In genomic region chr6:42947950-42948349, GRCh38 we compare ENCODE assay signal across 1 cellular context.
TF ChIP-seq lines count a peak whose summit lies in the region.

No MANE protein-coding gene starts in this region.

TF ChIP-seq in endothelial cell of umbilical vein, 7 proteins besides CTCF, POLR2A, EP300 and RAD21:
- TF ChIP-seq EZH2 (IDR thresholded peaks at IDR 0.05; ENCODE audit: borderline replicate concordance, low read depth, low read length, severe bottlenecking), result no peak
- no peak for TF ChIP-seq JUN (IDR thresholded peaks at IDR 0.05; ENCODE audit: borderline replicate concordance, insufficient read depth, insufficient read length, low read depth)
- TF ChIP-seq GATA2 (IDR thresholded peaks at IDR 0.05; ENCODE audit: insufficient read depth, insufficient read length, low read depth, low read length), result no peak
- TF ChIP-seq FOS (IDR thresholded peaks at IDR 0.05; ENCODE audit: borderline replicate concordance, insufficient read depth, low read length), result no peak
- no peak for TF ChIP-seq MAX (IDR thresholded peaks at IDR 0.05; ENCODE audit: insufficient read depth, insufficient read length)
- TF ChIP-seq POLR2AphosphoS5 (IDR thresholded peaks at IDR 0.05; ENCODE audit: insufficient read depth, low read depth, low read length), result no peak
- no peak for TF ChIP-seq MYC (IDR thresholded peaks at IDR 0.05; ENCODE audit: low read depth, low read length)
